In genomic region chr9:81969971-81970370, GRCh38 we compare ENCODE assay signal across 38 cellular contexts. TPM values are rescaled to one million over a fixed set of nuclear protein-coding genes. Genes with fewer than 3 reads are reported as not detected.
DNase-seq lines count a peak whose midpoint lies in the region; ATAC-seq, FAIRE-seq and TF ChIP-seq lines count a peak whose summit lies in the region.
"Had no signal": no experiment of that assay in that cellular context is flagged by ENCODE, and none has a peak within 500 bp of the region (broad histone marks: within the 10 kb centered on the region; RNA-seq: fewer than 3 reads in every experiment).

No MANE protein-coding gene starts in this region.

- H2AFZ ChIP-seq in mammary epithelial cell (ENCODE audit: low read depth, low read length) (no peak overlapping the region), astrocyte (ENCODE audit: low read depth, low read length) (no peak overlapping the region)

- peaks cover 14% of the 10 kb centered on the region for H3K9me3 Mint-ChIP-seq in astrocyte (ENCODE audit: unreplicated experiment)

- H3K4me3 ChIP-seq in mammary epithelial cell (replicated peaks in 1 of 3; ENCODE audit: insufficient read depth in 1 of 3, low read depth in 2 of 3, low read length in 3 of 3) (no peak overlapping the region), breast epithelium (no peak overlapping the region), astrocyte (ENCODE audit: insufficient read depth, low read depth, low read length) (no peak overlapping the region), fibroblast of pulmonary artery (replicated peaks; ENCODE audit: low read depth, low read length) (no peak overlapping the region)
- H3K4me3 ChIP-seq: gastrocnemius medialis, psoas muscle, suprapubic skin, upper lobe of left lung had no signal

- BruUV-seq in mammary epithelial cell (replicated peaks; lab: Mats Ljungman, UMichigan), result no TSS peak

- H3K36me3 Mint-ChIP-seq in astrocyte (ENCODE audit: low read depth, unreplicated experiment), result no peaks in the 10 kb centered on the region
- H3K36me3 Mint-ChIP-seq: activated CD8-positive, alpha-beta memory T cell treated with anti-CD3 and anti-CD28 coated beads, Interleukin-2, amount 10 ng/mL, durations not matched to agents 7 days and 5 days had no signal

- H3K36me3 ChIP-seq in mammary epithelial cell (ENCODE audit: insufficient read depth, low read length), result no peaks in the 10 kb centered on the region
- H3K36me3 ChIP-seq in breast epithelium, result no peaks in the 10 kb centered on the region
- no peaks in the 10 kb centered on the region for H3K36me3 ChIP-seq in astrocyte (ENCODE audit: insufficient read depth, low read length)
- H3K36me3 ChIP-seq: gastrocnemius medialis, suprapubic skin, upper lobe of left lung had no signal

- no peak for TF ChIP-seq POLR2A in breast epithelium (IDR thresholded peaks at IDR 0.05)

- H3K4me2 ChIP-seq in mammary epithelial cell (ENCODE audit: insufficient read depth, low read depth, low read length), result no peak overlapping the region
- no peak overlapping the region for H3K4me2 ChIP-seq in astrocyte (ENCODE audit: low read length)

- intact Hi-C loops in mammary epithelial cell (cut with micrococcal nuclease) (no loop called here), breast epithelium (cut with DNase I; ENCODE audit: low total_unique reads) (no loop called here)

- H3K4me1 ChIP-seq in mammary epithelial cell (ENCODE audit: insufficient read depth, low read length) (no peaks in the 10 kb centered on the region), breast epithelium (no peaks in the 10 kb centered on the region), astrocyte (ENCODE audit: insufficient read depth, low read length) (no peaks in the 10 kb centered on the region)
- H3K4me1 ChIP-seq: psoas muscle, suprapubic skin, upper lobe of left lung had no signal

- H3K27me3 ChIP-seq in mammary epithelial cell (ENCODE audit: insufficient read depth, low read length) (no peaks in the 10 kb centered on the region), breast epithelium (no peaks in the 10 kb centered on the region), astrocyte (ENCODE audit: insufficient read depth, low read length) (no peaks in the 10 kb centered on the region)
- H3K27me3 ChIP-seq: gastrocnemius medialis, suprapubic skin, upper lobe of left lung had no signal

- no peak for ATAC-seq in GM21717 (IDR thresholded peaks at IDR 0.05; ENCODE audit: unreplicated experiment)
- ATAC-seq: activated CD4-positive, CD25-positive, alpha-beta regulatory T cell treated with anti-CD3 and anti-CD28 coated beads, Interleukin-2, amount 50 U/mL, for 24 hours; activated CD8-positive, alpha-beta memory T cell treated with anti-CD3 and anti-CD28 coated beads, Interleukin-2, amount 10 ng/mL, durations not matched to agents 7 days and 5 days; activated T-cell treated with anti-CD3 and anti-CD28 coated beads, Interleukin-2, amount 50 U/mL, for 4 hours; gastrocnemius medialis; left cardiac atrium; psoas muscle had no signal

- no peak for TF ChIP-seq CTCF in mammary epithelial cell (conservative IDR thresholded peaks at IDR 0.05 in 1 of 2, IDR thresholded peaks at IDR 0.05 in 1 of 2; ENCODE audit: extremely low read depth in 1 of 2, insufficient read depth in 1 of 2, low read depth in 1 of 2, low read length in 2 of 2)
- no peak for TF ChIP-seq CTCF in breast epithelium (IDR thresholded peaks at IDR 0.05)
- no peak for TF ChIP-seq CTCF in astrocyte (IDR thresholded peaks at IDR 0.05; ENCODE audit: insufficient read depth, low read depth, low read length)
- TF ChIP-seq CTCF in fibroblast of pulmonary artery (IDR thresholded peaks at IDR 0.05; ENCODE audit: low read length, missing control alignments), result no peak

- H3K27ac Mint-ChIP-seq in astrocyte (ENCODE audit: unreplicated experiment), result no peak overlapping the region
- H3K27ac Mint-ChIP-seq: activated CD8-positive, alpha-beta memory T cell treated with anti-CD3 and anti-CD28 coated beads, Interleukin-2, amount 10 ng/mL, durations not matched to agents 7 days and 5 days; CD4-positive, alpha-beta T cell; nephron had no signal

- no peak for FAIRE-seq in astrocyte (lab: Jason Lieb, UNC)
- FAIRE-seq: colon had no signal

- no peaks in the 10 kb centered on the region for H3K4me1 Mint-ChIP-seq in astrocyte (ENCODE audit: low read depth, unreplicated experiment)
- H3K4me1 Mint-ChIP-seq: activated CD8-positive, alpha-beta memory T cell treated with anti-CD3 and anti-CD28 coated beads, Interleukin-2, amount 10 ng/mL, durations not matched to agents 7 days and 5 days; nephron had no signal

- H4K20me1 ChIP-seq in mammary epithelial cell (ENCODE audit: insufficient read depth, low read length), result no peaks in the 10 kb centered on the region
- no peaks in the 10 kb centered on the region for H4K20me1 ChIP-seq in astrocyte (ENCODE audit: insufficient read depth, low read length)

- peaks cover 11% of the 10 kb centered on the region for H3K27me3 Mint-ChIP-seq in astrocyte (ENCODE audit: low read depth, unreplicated experiment)
- H3K27me3 Mint-ChIP-seq: activated CD8-positive, alpha-beta memory T cell treated with anti-CD3 and anti-CD28 coated beads, Interleukin-2, amount 10 ng/mL, durations not matched to agents 7 days and 5 days; CD4-positive, alpha-beta T cell had no signal

- DNase-seq in mammary epithelial cell (peak; percentile 19), breast epithelium (ENCODE audit: low spot score in 2 of 2) (no peak), astrocyte (ENCODE audit: low read depth) (peak; percentile 37), fibroblast of pulmonary artery (ENCODE audit: low read depth) (peak; percentile 3), OCI-M1 (lab: John Stamatoyannopoulos, UW) (no peak), medulla oblongata (ENCODE audit: extremely low spot score) (no peak), NCI-H187 (lab: John Stamatoyannopoulos, UW) (no peak)
- DNase-seq: activated CD4-positive, alpha-beta T cell treated with anti-CD3 and anti-CD28 coated beads, Interleukin-2, amount 50 U/mL, for 4 hours; activated CD8-positive, alpha-beta memory T cell treated with anti-CD3 and anti-CD28 coated beads, Interleukin-2, amount 10 ng/mL, durations not matched to agents 7 days and 5 days; activated naive CD4-positive, alpha-beta T cell; activated T-cell treated with anti-CD3 and anti-CD28 coated beads, Interleukin-2, amount 50 U/mL, for 4 hours; AML-193; CD4-positive, alpha-beta T cell; effector CD4-positive, alpha-beta T cell; gastrocnemius medialis; HCEC 1CT; Karpas-422; left cardiac atrium; NCI-H1417 treated with DMSO at 0.1 percent for 48 hours; NCI-H2081 treated with DMSO at 0.1 percent for 48 hours; NCI-H345; NCI-H69; psoas muscle; SHP77; stimulated activated naive CD4-positive, alpha-beta T cell; T-helper 2 cell; upper lobe of left lung had no signal

- no peaks in the 10 kb centered on the region for H3K79me2 ChIP-seq in mammary epithelial cell (ENCODE audit: insufficient read depth, low read length)
- no peaks in the 10 kb centered on the region for H3K79me2 ChIP-seq in astrocyte (ENCODE audit: insufficient read depth, low read length)

- in situ Hi-C loops in mammary epithelial cell (cut with MboI; ENCODE audit: low sequenced_read_pairs in 2 of 2), result no loop called here

- H3K9me3 ChIP-seq in mammary epithelial cell (replicated peaks; ENCODE audit: insufficient read depth, low read length) (no peaks in the 10 kb centered on the region), breast epithelium (no peaks in the 10 kb centered on the region), astrocyte (ENCODE audit: insufficient read depth, low read depth, low read length) (no peaks in the 10 kb centered on the region)
- H3K9me3 ChIP-seq: gastrocnemius medialis, suprapubic skin, upper lobe of left lung had no signal

- no peak overlapping the region for H3K9ac ChIP-seq in mammary epithelial cell (ENCODE audit: insufficient read depth, low read length)
- H3K9ac ChIP-seq in astrocyte (ENCODE audit: low read length), result no peak overlapping the region

- dilution Hi-C loops in mammary epithelial cell (cut with HindIII; ENCODE audit: low sequenced_read_pairs), result no loop called here

- H3K27ac ChIP-seq in mammary epithelial cell (ENCODE audit: insufficient read depth, low read depth, low read length), result no peak overlapping the region
- H3K27ac ChIP-seq in breast epithelium, result no peak overlapping the region
- H3K27ac ChIP-seq in astrocyte (ENCODE audit: low read depth, low read length), result no peak overlapping the region
- H3K27ac ChIP-seq: 22Rv1, epithelial cell of prostate, gastrocnemius medialis, psoas muscle, suprapubic skin, upper lobe of left lung had no signal

- H3K4me3 Mint-ChIP-seq in astrocyte (ENCODE audit: unreplicated experiment), result no peak overlapping the region
- H3K4me3 Mint-ChIP-seq: activated CD8-positive, alpha-beta memory T cell treated with anti-CD3 and anti-CD28 coated beads, Interleukin-2, amount 10 ng/mL, durations not matched to agents 7 days and 5 days; activated T-cell treated with anti-CD3 and anti-CD28 coated beads, Interleukin-2, amount 50 U/mL, for 4 hours; CD4-positive, alpha-beta T cell; nephron had no signal

- CTCF ChIA-PET in mammary epithelial cell (lab: Charles Lee; ENCODE audit: low non-redundant PET), result no interaction called here

RNA-seq across cellular contexts. Expression of gene SPATA31D1, which starts 18.6 kb away (rescaled TPM):
- total RNA-seq in mammary epithelial cell, result not detected
- polyA plus RNA-seq in mammary epithelial cell, result not detected
- polyA minus RNA-seq in mammary epithelial cell, result not detected
- total RNA-seq in breast epithelium, result not detected
- total RNA-seq in astrocyte, result not detected in 2 replicates
- total RNA-seq: activated CD8-positive, alpha-beta memory T cell treated with anti-CD3 and anti-CD28 coated beads, Interleukin-2, amount 10 ng/mL, durations not matched to agents 7 days and 5 days; activated T-cell treated with anti-CD3 and anti-CD28 coated beads, Interleukin-2, amount 50 U/mL, for 4 hours; CD4-positive, alpha-beta T cell; gastrocnemius medialis; left cardiac atrium; lung microvascular endothelial cell; omental fat pad; psoas muscle; skeletal muscle tissue; upper lobe of left lung had no signal
- polyA plus RNA-seq: adipose tissue had no signal

RNA-seq across cellular contexts. Expression of gene SPATA31D3, which starts 26.7 kb away (rescaled TPM):
- total RNA-seq in mammary epithelial cell (not detected), breast epithelium (not detected), astrocyte (not detected in 2 replicates)
- not detected for polyA plus RNA-seq in mammary epithelial cell
- not detected for polyA minus RNA-seq in mammary epithelial cell
- total RNA-seq: activated CD8-positive, alpha-beta memory T cell treated with anti-CD3 and anti-CD28 coated beads, Interleukin-2, amount 10 ng/mL, durations not matched to agents 7 days and 5 days; activated T-cell treated with anti-CD3 and anti-CD28 coated beads, Interleukin-2, amount 50 U/mL, for 4 hours; CD4-positive, alpha-beta T cell; gastrocnemius medialis; left cardiac atrium; lung microvascular endothelial cell; omental fat pad; psoas muscle; skeletal muscle tissue; suprapubic skin; upper lobe of left lung had no signal
- polyA plus RNA-seq: adipose tissue, psoas muscle had no signal

RNA-seq across cellular contexts. Expression of gene SPATA31D4, which starts 41.7 kb away (rescaled TPM):
- total RNA-seq in mammary epithelial cell (not detected), breast epithelium (not detected), astrocyte (not detected in 2 replicates)
- polyA plus RNA-seq in mammary epithelial cell, result not detected
- not detected for polyA minus RNA-seq in mammary epithelial cell
- total RNA-seq: activated CD8-positive, alpha-beta memory T cell treated with anti-CD3 and anti-CD28 coated beads, Interleukin-2, amount 10 ng/mL, durations not matched to agents 7 days and 5 days; activated T-cell treated with anti-CD3 and anti-CD28 coated beads, Interleukin-2, amount 50 U/mL, for 4 hours; CD4-positive, alpha-beta T cell; gastrocnemius medialis; left cardiac atrium; lung microvascular endothelial cell; omental fat pad; psoas muscle; skeletal muscle tissue; suprapubic skin; upper lobe of left lung had no signal
- polyA plus RNA-seq: adipose tissue, psoas muscle had no signal

Comparison
In these comparisons a context has a peak if more than half of its experiments do, and no peak if none do; other contexts are left out.
1. DNase-seq: peak in mammary epithelial cell (single experiment), astrocyte (single experiment) and fibroblast of pulmonary artery (single experiment); none in breast epithelium (0 of 2), OCI-M1 (single experiment), medulla oblongata (single experiment) and NCI-H187 (0 of 2).